In the genomic region with DNA sequence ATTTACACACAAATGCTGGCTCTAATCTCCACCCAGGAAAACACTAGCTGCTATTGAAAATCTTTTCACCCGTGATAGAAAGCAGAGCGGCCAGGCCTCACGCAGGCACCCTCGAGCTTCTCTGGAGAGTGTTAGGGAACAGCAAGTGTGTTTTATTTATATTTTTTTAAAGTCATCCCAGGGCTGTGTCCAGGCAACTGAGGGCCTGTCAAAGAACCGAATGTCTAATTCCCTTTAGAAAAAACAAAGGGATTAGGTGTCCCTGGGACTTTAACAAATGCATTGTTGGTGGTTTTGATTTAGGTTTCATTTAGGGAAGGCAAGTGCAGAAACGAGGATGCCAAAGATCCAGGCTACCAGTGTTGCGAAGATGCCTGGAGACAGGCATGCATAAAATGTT, we compare ENCODE assay signal across 18 cellular contexts. TPM values are rescaled to one million over a fixed set of nuclear protein-coding genes. Genes with fewer than 3 reads are reported as not detected.
A peak's percentile ranks its signal among the peaks of the same experiment; 100 is the strongest.
DNase-seq lines count a peak whose midpoint lies in the region; ATAC-seq and TF ChIP-seq lines count a peak whose summit lies in the region.
"Had no signal": no experiment of that assay in that cellular context is flagged by ENCODE, and none has a peak within 500 bp of the region (broad histone marks: within the 10 kb centered on the region; RNA-seq: fewer than 3 reads in every experiment).

No MANE protein-coding gene starts in this region.

- peaks cover 14% of the 10 kb centered on the region for H3K4me1 Mint-ChIP-seq in GM23338
- H3K4me1 Mint-ChIP-seq: CD14-positive monocyte had no signal

- H3K4me1 ChIP-seq in GM23338 (ENCODE audit: insufficient read depth): peaks cover 11% of the 10 kb centered on the region
- peaks cover 0 to 25% (median 22%) of the 10 kb centered on the region in 4 donors for H3K4me1 ChIP-seq in esophagus muscularis mucosa
- peaks cover 9% of the 10 kb centered on the region for H3K4me1 ChIP-seq in mesodermal cell (ENCODE audit: control insufficient read depth, insufficient read depth, low read length, poor library complexity, severe bottlenecking)

- peaks cover 3% of the 10 kb centered on the region; the same call in 1 of the 3 replicates for H3K36me3 Mint-ChIP-seq in GM23338 (ENCODE audit: low read depth)
- H3K36me3 Mint-ChIP-seq: CD14-positive monocyte had no signal

- no peak for TF ChIP-seq POLR2A in esophagus muscularis mucosa (IDR thresholded peaks at IDR 0.05; ENCODE audit: low read depth)

- H3K9me3 Mint-ChIP-seq in GM23338: no peaks in the 10 kb centered on the region; the same call in 2 of the 3 replicates

- DNase-seq in GM23338 (ENCODE audit: low spot score) (no peak), esophagus muscularis mucosa (ENCODE audit: extremely low spot score) (no peak), sciatic nerve (ENCODE audit: low spot score) (no peak), iPS-NIHi11 (ENCODE audit: low spot score) (no peak), brain microvascular endothelial cell (no peak), GDM1 (lab: John Stamatoyannopoulos, UW) (no peak), cortex of kidney (lab: John Stamatoyannopoulos, UW) (no peak)
- DNase-seq: IMR-90, MV-4-11, NCI-H1105 treated with DMSO at 0.1 percent for 48 hours, NCI-H2029 treated with DMSO at 0.1 percent for 48 hours, NCI-H226, NCI-H510A treated with DMSO at 0.1 percent for 48 hours, NCI-H774 had no signal

- H3K27me3 Mint-ChIP-seq in GM23338 (ENCODE audit: insufficient read depth, low read depth, poor library complexity): no peaks in the 10 kb centered on the region

- no peak overlapping the region; the same call in 1 of the 2 replicates for H3K27ac Mint-ChIP-seq in GM23338

- TF ChIP-seq EP300 in esophagus muscularis mucosa (IDR thresholded peaks at IDR 0.05): peak; percentile 32

- no peak overlapping the region for H3K4me3 Mint-ChIP-seq in GM23338

- 44% methylated on average over 7 of the region's 7 CpGs for WGBS in esophagus muscularis mucosa
- 68 to 91% methylated on average over 3 to 6 of the region's 7 CpGs for WGBS in mesodermal cell (ENCODE audit: insufficient coverage in 2 of 2), 2 experiments

- no peaks in the 10 kb centered on the region for H4K20me1 ChIP-seq in GM23338 (replicated peaks; ENCODE audit: insufficient read depth)

- H3K4me3 ChIP-seq in GM23338: no peak overlapping the region
- peak overlapping the region in 1 of 4 donors; percentile 1 for H3K4me3 ChIP-seq in esophagus muscularis mucosa
- no peak overlapping the region for H3K4me3 ChIP-seq in mesodermal cell (ENCODE audit: extremely low read depth, insufficient read depth, low read length, poor library complexity, severe bottlenecking)
- no peak overlapping the region for H3K4me3 ChIP-seq in brain microvascular endothelial cell (ENCODE audit: low read depth, low read length)

- H3K27ac ChIP-seq in GM23338 (ENCODE audit: low read depth): peak overlapping the region; percentile 29; the same call in 1 of the 2 replicates
- H3K27ac ChIP-seq in esophagus muscularis mucosa (replicated peaks in 1 of 4): peak overlapping the region; percentile 73 to 86 (median 81)
- H3K27ac ChIP-seq in mesodermal cell (ENCODE audit: low read depth, low read length, severe bottlenecking): peak overlapping the region; percentile 41
- no peak overlapping the region for H3K27ac ChIP-seq in brain microvascular endothelial cell
- H3K27ac ChIP-seq: KMS-11 had no signal

- ATAC-seq in GM23338 (no peak), sciatic nerve (peak; percentile 70)
- ATAC-seq: Right ventricle myocardium inferior had no signal

- H3F3A ChIP-seq in GM23338 (replicated peaks; ENCODE audit: low read depth): no peaks in the 10 kb centered on the region

- no peaks in the 10 kb centered on the region for H3K27me3 ChIP-seq in GM23338 (ENCODE audit: insufficient read depth)
- no peaks in the 10 kb centered on the region for H3K27me3 ChIP-seq in esophagus muscularis mucosa
- no peaks in the 10 kb centered on the region for H3K27me3 ChIP-seq in brain microvascular endothelial cell (replicated peaks)

- peak overlapping the region; percentile 5; the same call in 1 of the 2 replicates for H3K4me2 ChIP-seq in GM23338
- H3K4me2 ChIP-seq: KMS-11 had no signal

- intact Hi-C loops in esophagus muscularis mucosa (cut with DNase I): no loop called here
- intact Hi-C loops in sciatic nerve (cut with DNase I): no loop called here

- H2AFZ ChIP-seq in GM23338: no peak overlapping the region

- H3K36me3 ChIP-seq in GM23338 (ENCODE audit: insufficient read depth) (no peaks in the 10 kb centered on the region), esophagus muscularis mucosa (no peaks in the 10 kb centered on the region), mesodermal cell (ENCODE audit: control insufficient read depth, insufficient read depth, low read length) (no peaks in the 10 kb centered on the region), brain microvascular endothelial cell (replicated peaks) (no peaks in the 10 kb centered on the region)

- in situ Hi-C loops in brain microvascular endothelial cell (cut with HindIII; ENCODE audit: low pct_ligation_motif_present, low sequenced_read_pairs): no loop called here

- H3K9me3 ChIP-seq in esophagus muscularis mucosa: no peaks in the 10 kb centered on the region
- H3K9me3 ChIP-seq in mesodermal cell (ENCODE audit: control insufficient read depth, low read length): no peaks in the 10 kb centered on the region

- no peaks in the 10 kb centered on the region for H3K9me2 ChIP-seq in GM23338 (ENCODE audit: insufficient read depth)

- TF ChIP-seq CTCF in GM23338 (conservative IDR thresholded peaks at IDR 0.05; ENCODE audit: low read depth in 2 of 2) (no peak), esophagus muscularis mucosa (IDR thresholded peaks at IDR 0.05) (no peak), brain microvascular endothelial cell (IDR thresholded peaks at IDR 0.05; ENCODE audit: low read depth, low read length, missing control alignments) (no peak)

- H3K79me2 ChIP-seq in GM23338 (replicated peaks; ENCODE audit: insufficient read depth): no peaks in the 10 kb centered on the region

TF ChIP-seq in GM23338, 12 proteins besides CTCF, POLR2A, EP300 and RAD21:
- TF ChIP-seq EZH2 (IDR thresholded peaks at IDR 0.05; ENCODE audit: low read depth, unreplicated experiment) (no peak), ZNF331 (CRISPR knock-in tag; IDR thresholded peaks at IDR 0.05; ENCODE audit: low read depth) (no peak), NANOG (IDR thresholded peaks at IDR 0.05; ENCODE audit: borderline replicate concordance) (no peak)

RNA-seq across cellular contexts. Expression of a gene that starts 51.2 kb away (rescaled TPM):
- total RNA-seq in GM23338 (2014; rRNA removed; shearing (Covaris generic)): 177 and 240 TPM in 2 replicates
- 70.6 and 70.9 TPM in 2 replicates for polyA plus RNA-seq in GM23338 (2016; fragmentation: Nextera tagmentation; extraction: Ambion mirVana)
- total RNA-seq in esophagus muscularis mucosa: 10 to 100 TPM; 15.4 to 29.0 (median 24.5) TPM
- 147 TPM for polyA plus RNA-seq in mesodermal cell (2013, experiment 1 of 2)
- 117 TPM for polyA plus RNA-seq in mesodermal cell (2013, experiment 2 of 2)
- total RNA-seq in sciatic nerve: 59.3 TPM
- polyA plus RNA-seq: CD14-positive monocyte had no signal
